Comparison of ENCODE assay signal across 9 cellular contexts in the genomic region with DNA sequence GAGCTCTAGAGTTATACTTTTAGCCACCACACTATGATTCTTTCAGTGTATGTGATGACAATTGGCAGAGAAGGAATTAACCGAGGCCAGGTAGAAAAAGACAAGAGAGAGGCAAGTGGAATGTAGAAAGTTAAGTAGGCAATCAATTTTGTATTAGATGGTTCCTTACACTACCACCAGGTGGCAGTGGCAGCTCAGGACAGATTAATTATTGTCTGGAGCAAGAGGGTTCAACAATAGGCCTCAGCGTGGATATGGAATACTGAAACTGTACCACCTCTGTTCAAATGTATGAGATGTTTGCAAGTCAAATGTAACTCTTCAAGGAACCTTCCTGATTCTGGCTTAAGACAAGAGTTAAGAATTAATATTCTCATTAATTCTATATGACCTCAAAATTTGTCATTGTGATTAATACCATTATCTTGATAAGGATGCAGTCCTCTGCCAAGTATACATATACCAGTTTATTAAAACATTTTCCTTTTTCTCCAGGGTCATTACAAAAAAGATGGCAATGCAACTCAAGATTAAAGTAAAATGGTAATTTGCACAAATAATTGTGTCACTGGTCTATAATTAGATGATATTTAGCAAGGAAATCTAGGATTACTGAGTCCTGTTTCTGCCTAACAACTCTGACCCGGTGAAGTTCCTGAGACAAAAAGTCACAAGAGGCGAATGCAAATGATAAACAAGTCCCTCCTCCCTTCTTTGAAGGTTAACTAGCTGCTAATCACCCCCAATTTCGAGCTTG.
DNase-seq lines count a peak whose midpoint lies in the region; ATAC-seq, FAIRE-seq and TF ChIP-seq lines count a peak whose summit lies in the region.
"Had no signal": no experiment of that assay in that cellular context is flagged by ENCODE, and none has a peak within 500 bp of the region (broad histone marks: within the 10 kb centered on the region; RNA-seq: fewer than 3 reads in every experiment).

No MANE protein-coding gene starts in this region.

- H3K79me2 ChIP-seq in smooth muscle cell (ENCODE audit: low read depth): no peaks in the 10 kb centered on the region

- H3K36me3 ChIP-seq in GM06990 (ENCODE audit: control insufficient read depth, insufficient read depth, low read length) (no peaks in the 10 kb centered on the region), HEK293 (ENCODE audit: control insufficient read depth in 2 of 2, insufficient read depth in 1 of 2, low read length in 2 of 2) (no peaks in the 10 kb centered on the region), MG63 (no peaks in the 10 kb centered on the region), heart left ventricle (no peaks in the 10 kb centered on the region), smooth muscle cell (ENCODE audit: low read depth) (no peaks in the 10 kb centered on the region)

- no peak overlapping the region for H3K27ac ChIP-seq in A549
- H3K27ac ChIP-seq in HEK293 (ENCODE audit: extremely low read depth, low read depth, low read length): no peak overlapping the region
- no peak overlapping the region for H3K27ac ChIP-seq in VCaP
- no peak overlapping the region for H3K27ac ChIP-seq in heart left ventricle
- H3K27ac ChIP-seq in smooth muscle cell (ENCODE audit: low read depth): no peak overlapping the region

- H3K27me3 ChIP-seq in GM06990 (replicated peaks; ENCODE audit: control insufficient read depth, insufficient read depth, low read length) (no peaks in the 10 kb centered on the region), MG63 (no peaks in the 10 kb centered on the region), heart left ventricle (no peaks in the 10 kb centered on the region), smooth muscle cell (ENCODE audit: low read depth) (no peaks in the 10 kb centered on the region)

- CTCF ChIA-PET in A549 (lab: Yijun Ruan, JAX) (interaction anchor here (0.6 to 6.0 kb wide), 24 partner anchors 8 to 352 kb away, joined by 3 to 61 read pairs (median 4); no protein-coding TSS in a partner anchor), HEK293 (lab: Yijun Ruan, JAX) (interaction anchor here (0.5 to 8.1 kb wide), 27 partner anchors 16 to 1680 kb away, joined by 3 to 90 read pairs (median 4); no protein-coding TSS in a partner anchor)

- TF ChIP-seq CTCF in A549 (IDR thresholded peaks at IDR 0.05) (peak; percentile 78), GM06990 (IDR thresholded peaks at IDR 0.05; ENCODE audit: insufficient read depth, low read length, poor library complexity, severe bottlenecking) (peak; percentile 64), HEK293 (tag by site-specific recombination; IDR thresholded peaks at IDR 0.05) (peak; percentile 74), VCaP (conservative IDR thresholded peaks at IDR 0.05) (peak; percentile 85), heart left ventricle (IDR thresholded peaks at IDR 0.05) (peak; percentile 53 to 81 (median 66)), smooth muscle cell (IDR thresholded peaks at IDR 0.05; ENCODE audit: borderline replicate concordance, insufficient read depth, poor library complexity, severe bottlenecking) (peak; percentile 82)

- intact Hi-C loops in heart left ventricle (cut with DNase I): loop anchor here (1.0 to 5.0 kb wide), 6 partner anchors 82 to 137 kb away; no protein-coding TSS in a partner anchor

- H3K4me2 ChIP-seq in A549: no peak overlapping the region
- H3K4me2 ChIP-seq in smooth muscle cell: no peak overlapping the region

- H3K4me1 ChIP-seq in A549 (no peaks in the 10 kb centered on the region), HEK293 (ENCODE audit: control insufficient read depth, insufficient read depth, low read length) (no peaks in the 10 kb centered on the region), heart left ventricle (peaks cover 0 to 3% (median 0%) of the 10 kb centered on the region in 12 donors), smooth muscle cell (ENCODE audit: low read depth) (no peaks in the 10 kb centered on the region)

- POLR2A ChIA-PET in A549 (lab: Yijun Ruan, JAX): no interaction called here
- POLR2A ChIA-PET in HEK293 (lab: Yijun Ruan, JAX): no interaction called here

- ATAC-seq in A549 (peak; percentile 71 to 77), heart left ventricle (peak in 3 of 4 donors; percentile 67 to 72 (median 70))
- ATAC-seq: naive thymus-derived CD4-positive, alpha-beta T cell had no signal

- H3F3A ChIP-seq in smooth muscle cell (ENCODE audit: low read depth): no peaks in the 10 kb centered on the region

- DNase-seq in A549 (ENCODE audit: low read depth in 1 of 2, low spot score in 1 of 2): peak; percentile 17 to 54
- DNase-seq in GM06990 (ENCODE audit: extremely low read depth, insufficient read length): no peak
- DNase-seq in MG63: peak; percentile 30
- DNase-seq in heart left ventricle: peak in 3 of 5 donors; percentile 10 to 42 (median 21)
- no peak for DNase-seq in smooth muscle cell (lab: John Stamatoyannopoulos, UW; ENCODE audit: unreplicated experiment)
- DNase-seq in activated naive CD4-positive, alpha-beta T cell treated with Interleukin-2 at 50 U/mL for 16 hours: no peak

- TF ChIP-seq EP300 in A549 (IDR thresholded peaks at IDR 0.05): no peak

- H3K4me3 ChIP-seq in A549 (no peak overlapping the region), GM06990 (replicated peaks; ENCODE audit: low read depth, low read length) (no peak overlapping the region), HEK293 (ENCODE audit: low read depth, low read length) (no peak overlapping the region), MG63 (no peak overlapping the region), heart left ventricle (no peak overlapping the region), smooth muscle cell (no peak overlapping the region)

- WGBS in A549 (ENCODE audit: missing lambda C conversion rate): 26% methylated on average over 5 of the region's 5 CpGs
- 33 to 45% (median 44%) methylated on average over 5 of the region's 5 CpGs for WGBS in heart left ventricle, 4 donors
- WGBS in smooth muscle cell (ENCODE audit: low lambda C conversion rate): 32% methylated on average over 5 of the region's 5 CpGs

- no peaks in the 10 kb centered on the region for H4K20me1 ChIP-seq in smooth muscle cell (ENCODE audit: low read depth)

- peak overlapping the region; percentile 26 for H2AFZ ChIP-seq in smooth muscle cell (ENCODE audit: low read depth)

- TF ChIP-seq RAD21 in A549 (conservative IDR thresholded peaks at IDR 0.05 in 1 of 2, IDR thresholded peaks at IDR 0.05 in 1 of 2): peak; percentile 68 to 81

- no peak overlapping the region for H3K9ac ChIP-seq in smooth muscle cell (ENCODE audit: low read depth)

- TF ChIP-seq POLR2A in A549 (IDR thresholded peaks at IDR 0.05; ENCODE audit: low read length) (no peak), heart left ventricle (IDR thresholded peaks at IDR 0.05) (no peak)

- H3K9me3 ChIP-seq in A549: no peaks in the 10 kb centered on the region
- H3K9me3 ChIP-seq in HEK293 (ENCODE audit: control insufficient read depth, insufficient read depth, low read depth, low read length): no peaks in the 10 kb centered on the region
- no peaks in the 10 kb centered on the region for H3K9me3 ChIP-seq in MG63
- H3K9me3 ChIP-seq in heart left ventricle: no peaks in the 10 kb centered on the region
- no peaks in the 10 kb centered on the region for H3K9me3 ChIP-seq in smooth muscle cell (replicated peaks; ENCODE audit: low read depth)

- no peak for FAIRE-seq in A549 (lab: Jason Lieb, UNC)

TF ChIP-seq in A549, 52 proteins besides CTCF, POLR2A, EP300 and RAD21:
- TF ChIP-seq TP53 (CRISPR knock-in tag; IDR thresholded peaks at IDR 0.05) (no peak), SMC3 (IDR thresholded peaks at IDR 0.05) (peak; percentile 77)

TF ChIP-seq in HEK293, 187 proteins besides CTCF, POLR2A, EP300 and RAD21 (continues in another document):
- TF ChIP-seq ZBTB7A (tag by site-specific recombination; IDR thresholded peaks at IDR 0.05; ENCODE audit: low read depth): no peak
- TF ChIP-seq, protein P1, sequence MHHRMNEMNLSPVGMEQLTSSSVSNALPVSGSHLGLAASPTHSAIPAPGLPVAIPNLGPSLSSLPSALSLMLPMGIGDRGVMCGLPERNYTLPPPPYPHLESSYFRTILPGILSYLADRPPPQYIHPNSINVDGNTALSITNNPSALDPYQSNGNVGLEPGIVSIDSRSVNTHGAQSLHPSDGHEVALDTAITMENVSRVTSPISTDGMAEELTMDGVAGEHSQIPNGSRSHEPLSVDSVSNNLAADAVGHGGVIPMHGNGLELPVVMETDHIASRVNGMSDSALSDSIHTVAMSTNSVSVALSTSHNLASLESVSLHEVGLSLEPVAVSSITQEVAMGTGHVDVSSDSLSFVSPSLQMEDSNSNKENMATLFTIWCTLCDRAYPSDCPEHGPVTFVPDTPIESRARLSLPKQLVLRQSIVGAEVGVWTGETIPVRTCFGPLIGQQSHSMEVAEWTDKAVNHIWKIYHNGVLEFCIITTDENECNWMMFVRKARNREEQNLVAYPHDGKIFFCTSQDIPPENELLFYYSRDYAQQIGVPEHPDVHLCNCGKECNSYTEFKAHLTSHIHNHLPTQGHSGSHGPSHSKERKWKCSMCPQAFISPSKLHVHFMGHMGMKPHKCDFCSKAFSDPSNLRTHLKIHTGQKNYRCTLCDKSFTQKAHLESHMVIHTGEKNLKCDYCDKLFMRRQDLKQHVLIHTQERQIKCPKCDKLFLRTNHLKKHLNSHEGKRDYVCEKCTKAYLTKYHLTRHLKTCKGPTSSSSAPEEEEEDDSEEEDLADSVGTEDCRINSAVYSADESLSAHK (tag by site-specific recombination; IDR thresholded peaks at IDR 0.05): no peak
- no peak for TF ChIP-seq ZNF112 (tag by site-specific recombination; IDR thresholded peaks at IDR 0.05)
- peak; percentile 97 for TF ChIP-seq ZNF660 (tag by site-specific recombination; IDR thresholded peaks at IDR 0.05)
- no peak for TF ChIP-seq ZNF664 (tag by site-specific recombination; IDR thresholded peaks at IDR 0.05)
- TF ChIP-seq, protein P2, sequence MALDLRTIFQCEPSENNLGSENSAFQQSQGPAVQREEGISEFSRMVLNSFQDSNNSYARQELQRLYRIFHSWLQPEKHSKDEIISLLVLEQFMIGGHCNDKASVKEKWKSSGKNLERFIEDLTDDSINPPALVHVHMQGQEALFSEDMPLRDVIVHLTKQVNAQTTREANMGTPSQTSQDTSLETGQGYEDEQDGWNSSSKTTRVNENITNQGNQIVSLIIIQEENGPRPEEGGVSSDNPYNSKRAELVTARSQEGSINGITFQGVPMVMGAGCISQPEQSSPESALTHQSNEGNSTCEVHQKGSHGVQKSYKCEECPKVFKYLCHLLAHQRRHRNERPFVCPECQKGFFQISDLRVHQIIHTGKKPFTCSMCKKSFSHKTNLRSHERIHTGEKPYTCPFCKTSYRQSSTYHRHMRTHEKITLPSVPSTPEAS (tag by site-specific recombination; IDR thresholded peaks at IDR 0.05): no peak
- TF ChIP-seq ZNF121 (tag by site-specific recombination; IDR thresholded peaks at IDR 0.05): no peak

Comparison
In these comparisons a context has a peak if more than half of its experiments do, and no peak if none do; other contexts are left out.
1. DNase-seq: peak in A549 (2 of 2), MG63 (single experiment) and heart left ventricle (3 of 5); none in GM06990 (single experiment), smooth muscle cell (single experiment) and activated naive CD4-positive, alpha-beta T cell treated with Interleukin-2 at 50 U/mL for 16 hours (single experiment).
2. Peak in every context shown above with its lines, with median percentiles within 50 percentile points of each other: CTCF ChIP-seq.